14 cellular contexts compared by ENCODE assay signal in the genomic region with DNA sequence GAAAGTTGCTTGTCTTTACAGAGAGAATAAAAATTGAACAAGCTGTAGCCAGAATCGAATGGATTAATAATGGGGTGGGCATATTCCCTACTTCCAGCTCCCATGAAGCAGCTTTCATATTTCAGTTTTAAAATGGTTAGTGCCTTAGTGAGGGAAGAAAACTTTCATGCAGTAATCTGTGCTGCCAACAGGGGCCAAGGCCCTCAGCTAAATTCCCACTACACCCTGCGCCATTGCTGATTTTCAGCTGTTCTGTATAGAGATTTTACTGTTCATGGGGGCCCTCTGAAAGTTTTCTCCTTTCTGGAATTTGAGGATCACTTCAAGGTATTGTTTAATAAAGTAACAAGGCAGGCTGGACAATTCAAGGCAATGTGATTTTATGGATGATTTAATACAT. TPM values are rescaled to one million over a fixed set of nuclear protein-coding genes. Genes with fewer than 3 reads are reported as not detected.
DNase-seq lines count a peak whose midpoint lies in the region; ATAC-seq, FAIRE-seq and TF ChIP-seq lines count a peak whose summit lies in the region.
"Had no signal": no experiment of that assay in that cellular context is flagged by ENCODE, and none has a peak within 500 bp of the region (broad histone marks: within the 10 kb centered on the region; RNA-seq: fewer than 3 reads in every experiment).

No MANE protein-coding gene starts in this region.

- no peaks in the 10 kb centered on the region for H3K9me3 Mint-ChIP-seq in type B pancreatic cell

- TF ChIP-seq POLR2A in HepG2 (IDR thresholded peaks at IDR 0.05; ENCODE audit: insufficient read depth in 1 of 2, low read depth in 2 of 2, low read length in 2 of 2) (no peak), right lobe of liver (IDR thresholded peaks at IDR 0.05) (no peak)

- no peak for TF ChIP-seq RAD21 in HepG2 (CRISPR knock-in tag; IDR thresholded peaks at IDR 0.05)

- ATAC-seq in HepG2 (peak; percentile 69), right lobe of liver (no peak)
- ATAC-seq: left colon had no signal

- H3K9me3 ChIP-seq in HepG2 (ENCODE audit: low read length) (no peaks in the 10 kb centered on the region), right lobe of liver (no peaks in the 10 kb centered on the region), hepatocyte (ENCODE audit: low read depth) (no peaks in the 10 kb centered on the region)

- WGBS in HepG2 (ENCODE audit: low lambda C conversion rate) = 81% methylated on average over 2 of the region's 2 CpGs
- 91% methylated on average over 2 of the region's 2 CpGs for WGBS in right lobe of liver (ENCODE audit: insufficient coverage, low coverage, low lambda C conversion rate, missing lambda C conversion rate)
- WGBS in hepatocyte (ENCODE audit: low lambda C conversion rate, missing lambda C conversion rate) = 91% methylated on average over 2 of the region's 2 CpGs

- H3K4me3 ChIP-seq in HepG2 (replicated peaks in 1 of 3; ENCODE audit: insufficient read depth in 1 of 3, low read depth in 2 of 3, low read length in 3 of 3) (no peak overlapping the region), right lobe of liver (no peak overlapping the region), WI38 (ENCODE audit: low read depth, low read length) (no peak overlapping the region), fibroblast of pulmonary artery (replicated peaks; ENCODE audit: low read depth, low read length) (no peak overlapping the region), hepatocyte (no peak overlapping the region)
- H3K4me3 ChIP-seq: coronary artery had no signal

- no peak for DNase-seq in HepG2 (ENCODE audit: low spot score)
- DNase-seq in right lobe of liver = no peak
- DNase-seq in fibroblast of pulmonary artery (ENCODE audit: low read depth) = no peak
- DNase-seq in type B pancreatic cell (ENCODE audit: extremely low spot score, unreplicated experiment) = no peak
- no peak for DNase-seq in HEK293T (ENCODE audit: extremely low spot score)
- DNase-seq in hepatocyte (ENCODE audit: low spot score) = no peak
- no peak for DNase-seq in cortex of kidney (lab: John Stamatoyannopoulos, UW)
- DNase-seq: activated naive CD4-positive, alpha-beta T cell treated with anti-CD3 and anti-CD28 coated beads, Interleukin-2, amount 50 U/mL, for 16 hours; AML-193; GF-D8; left colon; occipital lobe had no signal

- H3K9me2 ChIP-seq in hepatocyte (replicated peaks; ENCODE audit: insufficient read depth) = no peaks in the 10 kb centered on the region

- H4K20me1 ChIP-seq in HepG2 (ENCODE audit: insufficient read depth, low read length) = peaks cover 3% of the 10 kb centered on the region; the same call in 1 of the 2 replicates
- peaks cover 19% of the 10 kb centered on the region for H4K20me1 ChIP-seq in hepatocyte (ENCODE audit: insufficient read depth, poor library complexity, severe bottlenecking)

- H3K36me3 ChIP-seq in HepG2 (replicated peaks in 1 of 2; ENCODE audit: control insufficient read depth in 1 of 2, insufficient read depth in 2 of 2, low read length in 2 of 2) (no peaks in the 10 kb centered on the region), right lobe of liver (no peaks in the 10 kb centered on the region), hepatocyte (replicated peaks; ENCODE audit: insufficient read depth, low read depth) (no peaks in the 10 kb centered on the region)

- TF ChIP-seq EP300 in HepG2 (IDR thresholded peaks at IDR 0.05; ENCODE audit: low read depth in 2 of 2, low read length in 2 of 2) (no peak), HepG2 (CRISPR knock-in tag; IDR thresholded peaks at IDR 0.05; ENCODE audit: borderline replicate concordance) (no peak)

- no TSS peak for BruUV-seq in HepG2 (replicated peaks; lab: Mats Ljungman, UMichigan)

- H2AFZ ChIP-seq in HepG2 (ENCODE audit: low read length) (no peak overlapping the region), hepatocyte (no peak overlapping the region)

- FAIRE-seq in HepG2 (lab: Jason Lieb, UNC) = no peak

- H3K27me3 ChIP-seq in HepG2 (ENCODE audit: control insufficient read depth in 1 of 2, insufficient read depth in 2 of 2, low read length in 2 of 2) = no peaks in the 10 kb centered on the region
- no peaks in the 10 kb centered on the region for H3K27me3 ChIP-seq in right lobe of liver
- no peaks in the 10 kb centered on the region for H3K27me3 ChIP-seq in hepatocyte

- in situ Hi-C loops in HepG2 (cut with HindIII; ENCODE audit: extremely low pct_ligation_motif_present, low pct_unique_long_range_greater_than_20kb) = no loop called here

- CTCF ChIA-PET in HepG2 (lab: Yijun Ruan, JAX; ENCODE audit: low intra/inter-chr PET ratio, low total read pairs) (no interaction called here), HEK293T (lab: Yijun Ruan, JAX) (interaction anchor here (0.6 to 1.3 kb wide), 2 partner anchors 11 to 22 kb away, joined by 3 to 7 read pairs; no protein-coding TSS in a partner anchor)

- H3K27me3 Mint-ChIP-seq in type B pancreatic cell = no peaks in the 10 kb centered on the region

- peaks cover 4% of the 10 kb centered on the region for H3K36me3 Mint-ChIP-seq in type B pancreatic cell

- intact Hi-C loops in HepG2 (cut with micrococcal nuclease; ENCODE audit: unreplicated experiment) (loop anchor here (10.0 kb wide), 1 partner anchor 376 kb away; no protein-coding TSS in a partner anchor), right lobe of liver (cut with DNase I) (no loop called here)

- peaks cover 11% of the 10 kb centered on the region for H3K4me1 ChIP-seq in HepG2 (ENCODE audit: insufficient read depth, low read length)
- H3K4me1 ChIP-seq in right lobe of liver = peaks cover 0 to 12% (median 6%) of the 10 kb centered on the region in 4 donors
- H3K4me1 ChIP-seq in hepatocyte (ENCODE audit: insufficient read depth) = peaks cover 18% of the 10 kb centered on the region

- POLR2A ChIA-PET in HepG2 (lab: Yijun Ruan, JAX) (no interaction called here), HEK293T (lab: Yijun Ruan, JAX) (no interaction called here)

- peaks cover 19% of the 10 kb centered on the region for H3K4me1 Mint-ChIP-seq in type B pancreatic cell (ENCODE audit: unreplicated experiment)

- no peak overlapping the region for H3K4me3 Mint-ChIP-seq in type B pancreatic cell

- H3K79me2 ChIP-seq in HepG2 (ENCODE audit: insufficient read depth, low read length) (peaks cover 28% of the 10 kb centered on the region), hepatocyte (peaks cover 96% of the 10 kb centered on the region)

- no peak overlapping the region for H3K27ac ChIP-seq in HepG2 (ENCODE audit: extremely low read length, insufficient read depth, low read length)
- no peak overlapping the region for H3K27ac ChIP-seq in right lobe of liver
- H3K27ac ChIP-seq in hepatocyte = no peak overlapping the region
- H3K27ac ChIP-seq: coronary artery had no signal

- peak overlapping the region; percentile 30 for H3K27ac Mint-ChIP-seq in type B pancreatic cell

- no peak overlapping the region for H3K9ac ChIP-seq in HepG2 (ENCODE audit: insufficient read depth, low read depth, low read length)

- no peak for TF ChIP-seq CTCF in HepG2 (CRISPR knock-in tag; IDR thresholded peaks at IDR 0.05)
- no peak for TF ChIP-seq CTCF in right lobe of liver (IDR thresholded peaks at IDR 0.05)
- 0 out of 2 replicates have a peak, but pooled peaks have one; percentile 5 for TF ChIP-seq CTCF in WI38 (IDR thresholded peaks at IDR 0.05; ENCODE audit: low read depth, low read length)
- peak; percentile 6 for TF ChIP-seq CTCF in fibroblast of pulmonary artery (IDR thresholded peaks at IDR 0.05; ENCODE audit: low read length, missing control alignments)
- TF ChIP-seq CTCF in type B pancreatic cell (conservative IDR thresholded peaks at IDR 0.05) = peak; percentile 57
- no peak for TF ChIP-seq CTCF in hepatocyte (IDR thresholded peaks at IDR 0.05; ENCODE audit: poor library complexity)

- H3K4me2 ChIP-seq in HepG2 (ENCODE audit: low read depth, low read length) (no peak overlapping the region), hepatocyte (no peak overlapping the region)

TF ChIP-seq in HEK293T, 16 proteins besides CTCF, POLR2A, EP300 and RAD21 (continues in another document):
- TF ChIP-seq ELF4 (IDR thresholded peaks at IDR 0.05) (no peak), SUZ12 (IDR thresholded peaks at IDR 0.05) (no peak), NFRKB (IDR thresholded peaks at IDR 0.05) (no peak)
- TF ChIP-seq, protein P1, sequence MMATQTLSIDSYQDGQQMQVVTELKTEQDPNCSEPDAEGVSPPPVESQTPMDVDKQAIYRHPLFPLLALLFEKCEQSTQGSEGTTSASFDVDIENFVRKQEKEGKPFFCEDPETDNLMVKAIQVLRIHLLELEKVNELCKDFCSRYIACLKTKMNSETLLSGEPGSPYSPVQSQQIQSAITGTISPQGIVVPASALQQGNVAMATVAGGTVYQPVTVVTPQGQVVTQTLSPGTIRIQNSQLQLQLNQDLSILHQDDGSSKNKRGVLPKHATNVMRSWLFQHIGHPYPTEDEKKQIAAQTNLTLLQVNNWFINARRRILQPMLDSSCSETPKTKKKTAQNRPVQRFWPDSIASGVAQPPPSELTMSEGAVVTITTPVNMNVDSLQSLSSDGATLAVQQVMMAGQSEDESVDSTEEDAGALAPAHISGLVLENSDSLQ (IDR thresholded peaks at IDR 0.05) = no peak

RNA-seq across cellular contexts. Expression of gene CAST, which starts 58.2 kb away (rescaled TPM):
- 67.6 and 87.8 TPM in 2 replicates for total RNA-seq in HepG2 (2016; rRNA removed; fragmentation: Illumina TruSeq; extraction: Trizol)
- total RNA-seq in HepG2 (2016; cell fraction: cytosol; rRNA removed; fragmentation: Illumina TruSeq; extraction: Trizol; ENCODE audit: low read depth) = 18.4 and 21.4 TPM in 2 replicates
- total RNA-seq in HepG2 (2016; cell fraction: insoluble cytoplasmic fraction; rRNA removed; fragmentation: Illumina TruSeq; extraction: Trizol) = 66.7 and 88.4 TPM in 2 replicates
- total RNA-seq in HepG2 (2016; cell fraction: membrane; rRNA removed; fragmentation: Illumina TruSeq; extraction: Trizol) = 52.5 and 53.1 TPM in 2 replicates
- total RNA-seq in HepG2 (2016; cell fraction: nucleus; rRNA removed; fragmentation: Illumina TruSeq; extraction: Trizol) = 62.8 and 67.7 TPM in 2 replicates
- 35.2 and 42.1 TPM in 2 replicates for polyA plus RNA-seq in HepG2 (2011; rRNA removed)
- 22.7 and 32.6 TPM in 2 replicates for polyA plus RNA-seq in HepG2 (2011; cell fraction: cytosol; rRNA removed)
- 49.5 and 52.7 TPM in 2 replicates for polyA plus RNA-seq in HepG2 (2011; cell fraction: nucleus; rRNA removed)
- polyA plus RNA-seq in HepG2 (2012) = 54.0 and 64.0 TPM in 2 replicates
- polyA plus RNA-seq in HepG2 (2016; cell fraction: cytosol; fragmentation: Illumina TruSeq; extraction: Trizol; ENCODE audit: low read depth) = 24.3 and 25.3 TPM in 2 replicates
- polyA plus RNA-seq in HepG2 (2016; cell fraction: insoluble cytoplasmic fraction; fragmentation: Illumina TruSeq; extraction: Trizol; ENCODE audit: low read depth) = 99.8 and 110 TPM in 2 replicates
- polyA plus RNA-seq in HepG2 (2016; cell fraction: membrane; fragmentation: Illumina TruSeq; extraction: Trizol; ENCODE audit: low read depth) = 40.8 and 51.2 TPM in 2 replicates
- polyA plus RNA-seq in HepG2 (2016; cell fraction: nucleus; fragmentation: Illumina TruSeq; extraction: Trizol; ENCODE audit: insufficient read depth, low read depth) = 65.5 and 67.5 TPM in 2 replicates
- polyA minus RNA-seq in HepG2 (2011; rRNA and poly(A)+ RNA removed; ENCODE audit: low replicate concordance) = 12.4 and 53.4 TPM in 2 replicates
- 39.6 and 45.8 TPM in 2 replicates for polyA minus RNA-seq in HepG2 (2011; cell fraction: cytosol; rRNA and poly(A)+ RNA removed)
- 166 and 175 TPM in 2 replicates for polyA minus RNA-seq in HepG2 (2011; cell fraction: nucleus; rRNA and poly(A)+ RNA removed)
- 100 to 1,000 TPM in 4 of 6 experiments, 10 to 100 TPM in 2; 86.8 to 187 (median 123) TPM for total RNA-seq in right lobe of liver
- 239 and 388 TPM in 2 replicates for total RNA-seq in type B pancreatic cell (ENCODE audit: low replicate concordance)
- 177 and 195 TPM in 2 replicates for total RNA-seq in hepatocyte
- polyA plus RNA-seq in hepatocyte = 140 and 169 TPM in 2 replicates

Comparison
In these comparisons a context has a peak if more than half of its experiments do, and no peak if none do; other contexts are left out.
1. CTCF ChIP-seq: peak in WI38 (single experiment), fibroblast of pulmonary artery (single experiment) and type B pancreatic cell (single experiment); none in HepG2 (single experiment), right lobe of liver (0 of 4) and hepatocyte (single experiment).